1 cellular context compared by ENCODE assay signal in the genomic region with DNA sequence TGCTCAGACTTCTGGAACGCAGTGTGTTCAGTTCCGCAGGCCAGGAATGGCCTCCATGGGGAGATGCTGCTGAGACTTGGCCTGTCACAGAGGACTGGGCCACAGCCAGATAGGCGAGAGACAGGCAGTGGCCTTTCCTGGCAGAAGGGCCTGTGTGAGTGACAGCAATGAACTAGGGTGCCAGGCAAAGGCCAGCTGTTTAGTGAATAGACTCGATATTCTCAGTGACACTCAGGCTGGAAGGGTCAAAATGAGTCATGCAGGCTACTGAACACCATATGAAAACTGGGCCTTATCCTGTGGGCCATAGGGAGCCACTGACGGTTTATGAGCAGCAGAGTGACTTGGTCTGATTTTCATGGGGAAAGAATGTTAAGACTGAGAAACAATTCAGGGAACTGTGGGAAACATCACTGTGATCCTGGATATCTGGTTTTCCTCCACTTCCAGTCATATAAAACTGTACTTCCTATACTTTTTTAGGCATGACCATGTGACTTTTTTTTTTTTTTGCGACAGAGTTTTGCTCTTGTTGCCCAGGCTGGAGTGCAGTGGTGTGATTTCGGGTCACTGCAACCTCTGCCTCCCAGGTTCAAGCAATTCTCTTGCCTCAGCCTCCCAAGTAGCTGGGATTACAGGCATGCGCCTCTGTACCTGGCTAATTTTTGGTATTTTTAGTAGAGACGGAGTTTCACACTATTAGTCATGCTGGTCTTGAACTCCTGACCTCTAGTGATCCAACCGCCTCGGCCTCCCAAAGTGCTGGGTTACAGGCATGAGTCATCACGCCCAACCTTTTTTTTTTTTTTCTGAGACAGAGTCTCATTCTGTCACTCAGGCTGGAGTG.
TF ChIP-seq lines count a peak whose summit lies in the region.

No MANE protein-coding gene starts in this region.

TF ChIP-seq in HepG2, 621 proteins besides CTCF, POLR2A, EP300 and RAD21 (continued from another document and continues in another):
- TF ChIP-seq, protein P1, sequence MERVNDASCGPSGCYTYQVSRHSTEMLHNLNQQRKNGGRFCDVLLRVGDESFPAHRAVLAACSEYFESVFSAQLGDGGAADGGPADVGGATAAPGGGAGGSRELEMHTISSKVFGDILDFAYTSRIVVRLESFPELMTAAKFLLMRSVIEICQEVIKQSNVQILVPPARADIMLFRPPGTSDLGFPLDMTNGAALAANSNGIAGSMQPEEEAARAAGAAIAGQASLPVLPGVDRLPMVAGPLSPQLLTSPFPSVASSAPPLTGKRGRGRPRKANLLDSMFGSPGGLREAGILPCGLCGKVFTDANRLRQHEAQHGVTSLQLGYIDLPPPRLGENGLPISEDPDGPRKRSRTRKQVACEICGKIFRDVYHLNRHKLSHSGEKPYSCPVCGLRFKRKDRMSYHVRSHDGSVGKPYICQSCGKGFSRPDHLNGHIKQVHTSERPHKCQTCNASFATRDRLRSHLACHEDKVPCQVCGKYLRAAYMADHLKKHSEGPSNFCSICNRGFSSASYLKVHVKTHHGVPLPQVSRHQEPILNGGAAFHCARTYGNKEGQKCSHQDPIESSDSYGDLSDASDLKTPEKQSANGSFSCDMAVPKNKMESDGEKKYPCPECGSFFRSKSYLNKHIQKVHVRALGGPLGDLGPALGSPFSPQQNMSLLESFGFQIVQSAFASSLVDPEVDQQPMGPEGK (CRISPR knock-in tag; IDR thresholded peaks at IDR 0.05): no peak
- no peak for TF ChIP-seq ZNF256 (CRISPR knock-in tag; conservative IDR thresholded peaks at IDR 0.05)
- TF ChIP-seq MEF2D (CRISPR knock-in tag; IDR thresholded peaks at IDR 0.05): peak; percentile 60
- no peak for TF ChIP-seq ZNF891 (CRISPR knock-in tag; IDR thresholded peaks at IDR 0.05)
- no peak for TF ChIP-seq ZNF510 (CRISPR knock-in tag; IDR thresholded peaks at IDR 0.05; ENCODE audit: low read depth)
- TF ChIP-seq, protein P2, sequence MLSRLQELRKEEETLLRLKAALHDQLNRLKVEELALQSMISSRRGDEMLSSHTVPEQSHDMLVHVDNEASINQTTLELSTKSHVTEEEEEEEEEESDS (CRISPR knock-in tag; IDR thresholded peaks at IDR 0.05; ENCODE audit: borderline replicate concordance): no peak
- no peak for TF ChIP-seq ZSCAN30 (CRISPR knock-in tag; IDR thresholded peaks at IDR 0.05)
- no peak for TF ChIP-seq SRSF1 (optimal IDR thresholded peaks at IDR 0.05; ENCODE audit: low read depth, low read length)
- TF ChIP-seq ZNF432 (CRISPR knock-in tag; IDR thresholded peaks at IDR 0.05; ENCODE audit: borderline replicate concordance): no peak
- no peak for TF ChIP-seq MED8 (CRISPR knock-in tag; IDR thresholded peaks at IDR 0.05; ENCODE audit: insufficient replicate concordance)
- TF ChIP-seq, protein P3, sequence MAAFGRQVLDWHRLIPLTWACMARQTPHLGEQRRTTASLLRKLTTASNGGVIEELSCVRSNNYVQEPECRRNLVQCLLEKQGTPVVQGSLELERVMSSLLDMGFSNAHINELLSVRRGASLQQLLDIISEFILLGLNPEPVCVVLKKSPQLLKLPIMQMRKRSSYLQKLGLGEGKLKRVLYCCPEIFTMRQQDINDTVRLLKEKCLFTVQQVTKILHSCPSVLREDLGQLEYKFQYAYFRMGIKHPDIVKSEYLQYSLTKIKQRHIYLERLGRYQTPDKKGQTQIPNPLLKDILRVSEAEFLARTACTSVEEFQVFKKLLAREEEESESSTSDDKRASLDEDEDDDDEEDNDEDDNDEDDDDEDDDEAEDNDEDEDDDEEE (CRISPR knock-in tag; IDR thresholded peaks at IDR 0.05): no peak
- TF ChIP-seq, protein P4, sequence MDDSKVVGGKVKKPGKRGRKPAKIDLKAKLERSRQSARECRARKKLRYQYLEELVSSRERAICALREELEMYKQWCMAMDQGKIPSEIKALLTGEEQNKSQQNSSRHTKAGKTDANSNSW (CRISPR knock-in tag; IDR thresholded peaks at IDR 0.05; ENCODE audit: borderline replicate concordance): no peak
- no peak for TF ChIP-seq SCMH1 (CRISPR knock-in tag; IDR thresholded peaks at IDR 0.05; ENCODE audit: borderline replicate concordance)
- TF ChIP-seq, protein P5, sequence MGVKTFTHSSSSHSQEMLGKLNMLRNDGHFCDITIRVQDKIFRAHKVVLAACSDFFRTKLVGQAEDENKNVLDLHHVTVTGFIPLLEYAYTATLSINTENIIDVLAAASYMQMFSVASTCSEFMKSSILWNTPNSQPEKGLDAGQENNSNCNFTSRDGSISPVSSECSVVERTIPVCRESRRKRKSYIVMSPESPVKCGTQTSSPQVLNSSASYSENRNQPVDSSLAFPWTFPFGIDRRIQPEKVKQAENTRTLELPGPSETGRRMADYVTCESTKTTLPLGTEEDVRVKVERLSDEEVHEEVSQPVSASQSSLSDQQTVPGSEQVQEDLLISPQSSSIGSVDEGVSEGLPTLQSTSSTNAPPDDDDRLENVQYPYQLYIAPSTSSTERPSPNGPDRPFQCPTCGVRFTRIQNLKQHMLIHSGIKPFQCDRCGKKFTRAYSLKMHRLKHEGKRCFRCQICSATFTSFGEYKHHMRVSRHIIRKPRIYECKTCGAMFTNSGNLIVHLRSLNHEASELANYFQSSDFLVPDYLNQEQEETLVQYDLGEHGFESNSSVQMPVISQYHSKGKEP (CRISPR knock-in tag; IDR thresholded peaks at IDR 0.05): no peak
- TF ChIP-seq NCOR1 (IDR thresholded peaks at IDR 0.05; ENCODE audit: borderline replicate concordance, low read length): no peak; the same call in 1 of the 2 replicates
- TF ChIP-seq ZNF644 (CRISPR knock-in tag; IDR thresholded peaks at IDR 0.05; ENCODE audit: low read depth): peak; percentile 62; the same call in 1 of the 2 replicates
- TF ChIP-seq, protein P6, sequence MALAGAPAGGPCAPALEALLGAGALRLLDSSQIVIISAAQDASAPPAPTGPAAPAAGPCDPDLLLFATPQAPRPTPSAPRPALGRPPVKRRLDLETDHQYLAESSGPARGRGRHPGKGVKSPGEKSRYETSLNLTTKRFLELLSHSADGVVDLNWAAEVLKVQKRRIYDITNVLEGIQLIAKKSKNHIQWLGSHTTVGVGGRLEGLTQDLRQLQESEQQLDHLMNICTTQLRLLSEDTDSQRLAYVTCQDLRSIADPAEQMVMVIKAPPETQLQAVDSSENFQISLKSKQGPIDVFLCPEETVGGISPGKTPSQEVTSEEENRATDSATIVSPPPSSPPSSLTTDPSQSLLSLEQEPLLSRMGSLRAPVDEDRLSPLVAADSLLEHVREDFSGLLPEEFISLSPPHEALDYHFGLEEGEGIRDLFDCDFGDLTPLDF (CRISPR knock-in tag; IDR thresholded peaks at IDR 0.05): no peak
- TF ChIP-seq ZNF614 (CRISPR knock-in tag; IDR thresholded peaks at IDR 0.05; ENCODE audit: borderline replicate concordance): peak; percentile 31; the same call in 1 of the 2 replicates
- no peak for TF ChIP-seq ISX (CRISPR knock-in tag; conservative IDR thresholded peaks at IDR 0.05)
- no peak for TF ChIP-seq CEBPB (IDR thresholded peaks at IDR 0.05; ENCODE audit: borderline replicate concordance, low read depth, low read length)
- TF ChIP-seq, protein P7, sequence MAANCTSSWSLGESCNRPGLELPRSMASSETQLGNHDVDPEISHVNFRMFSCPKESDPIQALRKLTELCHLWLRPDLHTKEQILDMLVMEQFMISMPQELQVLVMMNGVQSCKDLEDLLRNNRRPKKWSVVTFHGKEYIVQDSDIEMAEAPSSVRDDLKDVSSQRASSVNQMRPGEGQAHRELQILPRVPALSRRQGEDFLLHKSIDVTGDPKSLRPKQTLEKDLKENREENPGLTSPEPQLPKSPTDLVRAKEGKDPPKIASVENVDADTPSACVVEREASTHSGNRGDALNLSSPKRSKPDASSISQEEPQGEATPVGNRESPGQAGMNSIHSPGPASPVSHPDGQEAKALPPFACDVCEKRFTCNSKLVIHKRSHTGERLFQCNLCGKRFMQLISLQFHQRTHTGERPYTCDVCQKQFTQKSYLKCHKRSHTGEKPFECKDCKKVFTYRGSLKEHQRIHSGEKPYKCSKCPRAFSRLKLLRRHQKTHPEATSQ (CRISPR knock-in tag; IDR thresholded peaks at IDR 0.05; ENCODE audit: borderline replicate concordance): no peak
- TF ChIP-seq, protein P8, sequence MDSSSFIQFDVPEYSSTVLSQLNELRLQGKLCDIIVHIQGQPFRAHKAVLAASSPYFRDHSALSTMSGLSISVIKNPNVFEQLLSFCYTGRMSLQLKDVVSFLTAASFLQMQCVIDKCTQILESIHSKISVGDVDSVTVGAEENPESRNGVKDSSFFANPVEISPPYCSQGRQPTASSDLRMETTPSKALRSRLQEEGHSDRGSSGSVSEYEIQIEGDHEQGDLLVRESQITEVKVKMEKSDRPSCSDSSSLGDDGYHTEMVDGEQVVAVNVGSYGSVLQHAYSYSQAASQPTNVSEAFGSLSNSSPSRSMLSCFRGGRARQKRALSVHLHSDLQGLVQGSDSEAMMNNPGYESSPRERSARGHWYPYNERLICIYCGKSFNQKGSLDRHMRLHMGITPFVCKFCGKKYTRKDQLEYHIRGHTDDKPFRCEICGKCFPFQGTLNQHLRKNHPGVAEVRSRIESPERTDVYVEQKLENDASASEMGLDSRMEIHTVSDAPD (CRISPR knock-in tag; IDR thresholded peaks at IDR 0.05): no peak
- TF ChIP-seq, protein P9, sequence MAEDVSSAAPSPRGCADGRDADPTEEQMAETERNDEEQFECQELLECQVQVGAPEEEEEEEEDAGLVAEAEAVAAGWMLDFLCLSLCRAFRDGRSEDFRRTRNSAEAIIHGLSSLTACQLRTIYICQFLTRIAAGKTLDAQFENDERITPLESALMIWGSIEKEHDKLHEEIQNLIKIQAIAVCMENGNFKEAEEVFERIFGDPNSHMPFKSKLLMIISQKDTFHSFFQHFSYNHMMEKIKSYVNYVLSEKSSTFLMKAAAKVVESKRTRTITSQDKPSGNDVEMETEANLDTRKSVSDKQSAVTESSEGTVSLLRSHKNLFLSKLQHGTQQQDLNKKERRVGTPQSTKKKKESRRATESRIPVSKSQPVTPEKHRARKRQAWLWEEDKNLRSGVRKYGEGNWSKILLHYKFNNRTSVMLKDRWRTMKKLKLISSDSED (CRISPR knock-in tag; IDR thresholded peaks at IDR 0.05): no peak
- no peak for TF ChIP-seq ZEB1 (IDR thresholded peaks at IDR 0.05; ENCODE audit: insufficient replicate concordance, low read depth)
- TF ChIP-seq THAP11 (CRISPR knock-in tag; IDR thresholded peaks at IDR 0.05): peak; percentile 53
- TF ChIP-seq ZFP1 (CRISPR knock-in tag; IDR thresholded peaks at IDR 0.05): no peak
- no peak for TF ChIP-seq ZC3H4 (CRISPR knock-in tag; IDR thresholded peaks at IDR 0.05; ENCODE audit: borderline replicate concordance)
- TF ChIP-seq, protein P10, sequence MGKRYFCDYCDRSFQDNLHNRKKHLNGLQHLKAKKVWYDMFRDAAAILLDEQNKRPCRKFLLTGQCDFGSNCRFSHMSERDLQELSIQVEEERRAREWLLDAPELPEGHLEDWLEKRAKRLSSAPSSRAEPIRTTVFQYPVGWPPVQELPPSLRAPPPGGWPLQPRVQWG (CRISPR knock-in tag; IDR thresholded peaks at IDR 0.05; ENCODE audit: borderline replicate concordance, low read depth): no peak
- TF ChIP-seq CREM (IDR thresholded peaks at IDR 0.05): peak; percentile 42; the same call in 1 of the 2 replicates
- TF ChIP-seq CREM (CRISPR knock-in tag; IDR thresholded peaks at IDR 0.05): no peak
- no peak for TF ChIP-seq ZNF468 (CRISPR knock-in tag; IDR thresholded peaks at IDR 0.05)
- TF ChIP-seq, protein P11, sequence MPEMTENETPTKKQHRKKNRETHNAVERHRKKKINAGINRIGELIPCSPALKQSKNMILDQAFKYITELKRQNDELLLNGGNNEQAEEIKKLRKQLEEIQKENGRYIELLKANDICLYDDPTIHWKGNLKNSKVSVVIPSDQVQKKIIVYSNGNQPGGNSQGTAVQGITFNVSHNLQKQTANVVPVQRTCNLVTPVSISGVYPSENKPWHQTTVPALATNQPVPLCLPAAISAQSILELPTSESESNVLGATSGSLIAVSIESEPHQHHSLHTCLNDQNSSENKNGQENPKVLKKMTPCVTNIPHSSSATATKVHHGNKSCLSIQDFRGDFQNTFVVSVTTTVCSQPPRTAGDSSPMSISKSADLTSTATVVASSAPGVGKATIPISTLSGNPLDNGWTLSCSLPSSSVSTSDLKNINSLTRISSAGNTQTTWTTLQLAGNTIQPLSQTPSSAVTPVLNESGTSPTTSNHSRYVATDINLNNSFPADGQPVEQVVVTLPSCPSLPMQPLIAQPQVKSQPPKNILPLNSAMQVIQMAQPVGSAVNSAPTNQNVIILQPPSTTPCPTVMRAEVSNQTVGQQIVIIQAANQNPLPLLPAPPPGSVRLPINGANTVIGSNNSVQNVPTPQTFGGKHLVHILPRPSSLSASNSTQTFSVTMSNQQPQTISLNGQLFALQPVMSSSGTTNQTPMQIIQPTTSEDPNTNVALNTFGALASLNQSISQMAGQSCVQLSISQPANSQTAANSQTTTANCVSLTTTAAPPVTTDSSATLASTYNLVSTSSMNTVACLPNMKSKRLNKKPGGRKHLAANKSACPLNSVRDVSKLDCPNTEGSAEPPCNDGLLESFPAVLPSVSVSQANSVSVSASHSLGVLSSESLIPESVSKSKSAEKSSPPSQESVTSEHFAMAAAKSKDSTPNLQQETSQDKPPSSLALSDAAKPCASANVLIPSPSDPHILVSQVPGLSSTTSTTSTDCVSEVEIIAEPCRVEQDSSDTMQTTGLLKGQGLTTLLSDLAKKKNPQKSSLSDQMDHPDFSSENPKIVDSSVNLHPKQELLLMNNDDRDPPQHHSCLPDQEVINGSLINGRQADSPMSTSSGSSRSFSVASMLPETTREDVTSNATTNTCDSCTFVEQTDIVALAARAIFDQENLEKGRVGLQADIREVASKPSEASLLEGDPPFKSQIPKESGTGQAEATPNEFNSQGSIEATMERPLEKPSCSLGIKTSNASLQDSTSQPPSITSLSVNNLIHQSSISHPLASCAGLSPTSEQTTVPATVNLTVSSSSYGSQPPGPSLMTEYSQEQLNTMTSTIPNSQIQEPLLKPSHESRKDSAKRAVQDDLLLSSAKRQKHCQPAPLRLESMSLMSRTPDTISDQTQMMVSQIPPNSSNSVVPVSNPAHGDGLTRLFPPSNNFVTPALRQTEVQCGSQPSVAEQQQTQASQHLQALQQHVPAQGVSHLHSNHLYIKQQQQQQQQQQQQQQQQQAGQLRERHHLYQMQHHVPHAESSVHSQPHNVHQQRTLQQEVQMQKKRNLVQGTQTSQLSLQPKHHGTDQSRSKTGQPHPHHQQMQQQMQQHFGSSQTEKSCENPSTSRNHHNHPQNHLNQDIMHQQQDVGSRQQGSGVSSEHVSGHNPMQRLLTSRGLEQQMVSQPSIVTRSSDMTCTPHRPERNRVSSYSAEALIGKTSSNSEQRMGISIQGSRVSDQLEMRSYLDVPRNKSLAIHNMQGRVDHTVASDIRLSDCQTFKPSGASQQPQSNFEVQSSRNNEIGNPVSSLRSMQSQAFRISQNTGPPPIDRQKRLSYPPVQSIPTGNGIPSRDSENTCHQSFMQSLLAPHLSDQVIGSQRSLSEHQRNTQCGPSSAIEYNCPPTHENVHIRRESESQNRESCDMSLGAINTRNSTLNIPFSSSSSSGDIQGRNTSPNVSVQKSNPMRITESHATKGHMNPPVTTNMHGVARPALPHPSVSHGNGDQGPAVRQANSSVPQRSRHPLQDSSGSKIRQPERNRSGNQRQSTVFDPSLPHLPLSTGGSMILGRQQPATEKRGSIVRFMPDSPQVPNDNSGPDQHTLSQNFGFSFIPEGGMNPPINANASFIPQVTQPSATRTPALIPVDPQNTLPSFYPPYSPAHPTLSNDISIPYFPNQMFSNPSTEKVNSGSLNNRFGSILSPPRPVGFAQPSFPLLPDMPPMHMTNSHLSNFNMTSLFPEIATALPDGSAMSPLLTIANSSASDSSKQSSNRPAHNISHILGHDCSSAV (CRISPR knock-in tag; IDR thresholded peaks at IDR 0.05; ENCODE audit: borderline replicate concordance): no peak
- TF ChIP-seq CREB1 (IDR thresholded peaks at IDR 0.05): peak; percentile 80
- TF ChIP-seq CREB1 (CRISPR knock-in tag; IDR thresholded peaks at IDR 0.05): no peak
- TF ChIP-seq JUNB (CRISPR knock-in tag; IDR thresholded peaks at IDR 0.05; ENCODE audit: borderline replicate concordance): peak; percentile 98
- TF ChIP-seq ZNF354B (CRISPR knock-in tag; IDR thresholded peaks at IDR 0.05): 0 out of 2 replicates have a peak, but pooled peaks have one; percentile 35
- no peak for TF ChIP-seq HES4 (CRISPR knock-in tag; IDR thresholded peaks at IDR 0.05; ENCODE audit: borderline replicate concordance)
